ENCODE assay signal across 32 cellular contexts in genomic region chr19:33089061-33089460, GRCh38. TPM values are rescaled to one million over a fixed set of nuclear protein-coding genes. Genes with fewer than 3 reads are reported as not detected.
"Had no signal": no experiment of that assay in that cellular context is flagged by ENCODE, and none has a peak within 500 bp of the region (broad histone marks: within the 10 kb centered on the region; RNA-seq: fewer than 3 reads in every experiment).

No MANE protein-coding gene starts in this region.

- DNase-seq: colonic mucosa; effector CD8-positive, alpha-beta T cell; endodermal cell; foreskin fibroblast; gastrocnemius medialis; head of caudate nucleus; kidney; left cardiac atrium; left lung; mesenchymal stem cell; naive thymus-derived CD4-positive, alpha-beta T cell; nucleus accumbens; psoas muscle; right cardiac atrium; sigmoid colon; spleen; stimulated activated CD4-positive, alpha-beta T cell treated with anti-CD3 and anti-CD28 coated beads, Interleukin-2, amount 100 ng/mL, for 48 hours; stimulated activated naive B cell treated with anti-CD40 and anti-IgM and Interleukin-4, amounts not matched to agents 10 μg/mL and 1 μg/mL and 100 μg/mL, for 72 hours had no signal

- H3K9me3 ChIP-seq: colonic mucosa, gastrocnemius medialis, left lung, psoas muscle, sigmoid colon, spleen, thoracic aorta, tibial nerve, vagina had no signal

- FAIRE-seq: kidney had no signal

- H3K27me3 ChIP-seq: colonic mucosa, gastrocnemius medialis, left lung, sigmoid colon, spleen, tibial nerve, vagina had no signal

- H3K27ac ChIP-seq: colonic mucosa, epithelial cell of prostate, gastrocnemius medialis, left lung, psoas muscle, sigmoid colon, spleen, thoracic aorta, tibial nerve, vagina had no signal

- H3K4me1 ChIP-seq: left lung, sigmoid colon, spleen, tibial nerve, vagina had no signal

- H3K36me3 ChIP-seq: colonic mucosa had no signal

- H3K4me3 ChIP-seq: colonic mucosa, gastrocnemius medialis, left lung, psoas muscle, sigmoid colon, spleen, thoracic aorta, tibial nerve, vagina had no signal

- ATAC-seq: esophagus mucosa; gastrocnemius medialis; left cardiac atrium; left lung; naive thymus-derived CD4-positive, alpha-beta T cell; psoas muscle; right cardiac atrium; stimulated activated naive B cell treated with anti-CD40 and anti-IgM and Interleukin-4, amounts not matched to agents 10 μg/mL and 1 μg/mL and 100 μg/mL, for 72 hours had no signal

RNA-seq across cellular contexts. Expression of gene WDR88, which starts 42.9 kb away (rescaled TPM):
- total RNA-seq: colonic mucosa, endodermal cell, esophagus mucosa, gastrocnemius medialis, glomerular endothelial cell, kidney, left cardiac atrium, left lung, lower leg skin, lung microvascular endothelial cell, mesothelial cell of epicardium, mucosa of gallbladder, osteocyte, psoas muscle, renal cortical epithelial cell, right cardiac atrium, sigmoid colon, skeletal muscle tissue, spleen, thoracic aorta, tibial nerve, ureter, vagina had no signal
- polyA plus RNA-seq: right cardiac atrium, sigmoid colon had no signal
